Comparison of ENCODE assay signal across 11 cellular contexts in genomic region chr16:48617711-48618148, GRCh38. TPM values are rescaled to one million over a fixed set of nuclear protein-coding genes. Genes with fewer than 3 reads are reported as not detected.
A peak's percentile ranks its signal among the peaks of the same experiment; 100 is the strongest.
DNase-seq lines count a peak whose midpoint lies in the region; ATAC-seq and TF ChIP-seq lines count a peak whose summit lies in the region.
"Had no signal": no experiment of that assay in that cellular context is flagged by ENCODE, and none has a peak within 500 bp of the region (broad histone marks: within the 10 kb centered on the region; RNA-seq: fewer than 3 reads in every experiment).

No MANE protein-coding gene starts in this region.

- H3K9me3 ChIP-seq in BLaER1 treated with 17β-estradiol and CSF1 and Interleukin-3, amounts not matched to agents 10 nM and 100 nM (replicated peaks in 1 of 11): no peaks in the 10 kb centered on the region
- H3K9me3 ChIP-seq in lower lobe of right lung (no peaks in the 10 kb centered on the region), ascending aorta (no peaks in the 10 kb centered on the region)

- no peaks in the 10 kb centered on the region for H3K36me3 ChIP-seq in BLaER1 treated with 17β-estradiol and CSF1 and Interleukin-3, amounts not matched to agents 10 nM and 100 nM
- H3K36me3 ChIP-seq in lower lobe of right lung (no peaks in the 10 kb centered on the region), ascending aorta (no peaks in the 10 kb centered on the region)

- H3K4me1 ChIP-seq in BLaER1 treated with 17β-estradiol and CSF1 and Interleukin-3, amounts not matched to agents 10 nM and 100 nM: peaks cover 66 to 98% (median 75%) of the 10 kb centered on the region in 10 experiments
- peaks cover 66% of the 10 kb centered on the region for H3K4me1 ChIP-seq in lower lobe of right lung
- H3K4me1 ChIP-seq in ascending aorta: peaks cover 3 to 17% of the 10 kb centered on the region in 2 donors

- intact Hi-C loops in lower lobe of right lung (cut with DNase I) (no loop called here), ascending aorta (cut with DNase I) (loop anchor here (10.0 kb wide), 1 partner anchor 1237 kb away; the partner anchor contains the start of gene ZNF423)

- peak overlapping the region; percentile 75 to 92 (median 84) for H3K4me2 ChIP-seq in BLaER1 treated with 17β-estradiol and CSF1 and Interleukin-3, amounts not matched to agents 10 nM and 100 nM

- no peaks in the 10 kb centered on the region for H3K27me3 ChIP-seq in BLaER1 treated with 17β-estradiol and CSF1 and Interleukin-3, amounts not matched to agents 10 nM and 100 nM
- no peaks in the 10 kb centered on the region for H3K27me3 ChIP-seq in lower lobe of right lung (ENCODE audit: low read depth)
- no peaks in the 10 kb centered on the region for H3K27me3 ChIP-seq in ascending aorta

- ATAC-seq in lower lobe of right lung (peak in 1 of 2 donors; percentile 66), esophagus mucosa (no peak), GM21529 (IDR thresholded peaks at IDR 0.05; ENCODE audit: unreplicated experiment) (no peak)
- ATAC-seq: K562 had no signal

- DNase-seq in NCI-H2081 treated with DMSO at 0.1 percent for 48 hours (lab: John Stamatoyannopoulos, UW): peak; percentile 32
- DNase-seq in cerebellar cortex (ENCODE audit: low spot score): peak; percentile 82
- DNase-seq in lower lobe of right lung: peak; percentile 61
- DNase-seq in ascending aorta (ENCODE audit: low spot score in 2 of 2): no peak
- DNase-seq in COLO668 (lab: John Stamatoyannopoulos, UW; ENCODE audit: unreplicated experiment): no peak
- DNase-seq: activated T-cell treated with anti-CD3 and anti-CD28 coated beads for 4 hours, Calu3 had no signal

- peak overlapping the region in 3 of 11 experiments; percentile 27 to 48 (median 28); a peak in 2 of 22 replicates for H3K9ac ChIP-seq in BLaER1 treated with 17β-estradiol and CSF1 and Interleukin-3, amounts not matched to agents 10 nM and 100 nM

- H3K27ac ChIP-seq in BLaER1 treated with 17β-estradiol and CSF1 and Interleukin-3, amounts not matched to agents 10 nM and 100 nM: no peak overlapping the region
- no peak overlapping the region for H3K27ac ChIP-seq in lower lobe of right lung
- no peak overlapping the region for H3K27ac ChIP-seq in ascending aorta

- TF ChIP-seq CTCF in lower lobe of right lung (IDR thresholded peaks at IDR 0.05) (no peak), ascending aorta (IDR thresholded peaks at IDR 0.05) (no peak)

- peak overlapping the region in 5 of 10 experiments; percentile 7 to 29 (median 24); a peak in 3 of 20 replicates for H3K4me3 ChIP-seq in BLaER1 treated with 17β-estradiol and CSF1 and Interleukin-3, amounts not matched to agents 10 nM and 100 nM
- H3K4me3 ChIP-seq in lower lobe of right lung (peak overlapping the region; percentile 11), ascending aorta (no peak overlapping the region)
- H3K4me3 ChIP-seq: K562 had no signal

- no peaks in the 10 kb centered on the region; a peak in 1 of 22 replicates for H4K20me1 ChIP-seq in BLaER1 treated with 17β-estradiol and CSF1 and Interleukin-3, amounts not matched to agents 10 nM and 100 nM

RNA-seq across cellular contexts. Expression of gene N4BP1, which starts 7.8 kb away (rescaled TPM):
- 64.9 TPM for total RNA-seq in lower lobe of right lung
- total RNA-seq in ascending aorta: 11.0 TPM
- 42.2 TPM for total RNA-seq in esophagus mucosa

Comparison
In these comparisons a context has a peak if more than half of its experiments do, and no peak if none do; other contexts are left out.
1. DNase-seq: peak in NCI-H2081 treated with DMSO at 0.1 percent for 48 hours (single experiment), cerebellar cortex (single experiment) and lower lobe of right lung (single experiment); none in ascending aorta (0 of 2) and COLO668 (single experiment).